In genomic region chr1:72284084-72284397, GRCh38 we compare ENCODE assay signal across 9 cellular contexts. TPM values are rescaled to one million over a fixed set of nuclear protein-coding genes. Genes with fewer than 3 reads are reported as not detected.
DNase-seq lines count a peak whose midpoint lies in the region; ATAC-seq and TF ChIP-seq lines count a peak whose summit lies in the region.
"Had no signal": no experiment of that assay in that cellular context is flagged by ENCODE, and none has a peak within 500 bp of the region (broad histone marks: within the 10 kb centered on the region; RNA-seq: fewer than 3 reads in every experiment).

No MANE protein-coding gene starts in this region.

- peaks cover 18% of the 10 kb centered on the region for H3K4me1 ChIP-seq in suprapubic skin

- TF ChIP-seq CTCF in suprapubic skin (IDR thresholded peaks at IDR 0.05) = no peak

- peaks cover 5 to 16% of the 10 kb centered on the region in 2 donors for H3K27me3 Mint-ChIP-seq in natural killer cell treated with Interleukin-12 subunit alpha and Interleukin-12 subunit beta and Interleukin-15 and Interleukin-18, amount 100 ng/mL, for 72 hours

- H3K27me3 ChIP-seq in suprapubic skin = no peaks in the 10 kb centered on the region

- peak; percentile 14 for DNase-seq in NCI-H2171 (lab: John Stamatoyannopoulos, UW)
- DNase-seq in NCI-H2171 treated with DMSO at 0.1 percent for 48 hours (lab: John Stamatoyannopoulos, UW) = no peak
- peak; percentile 13 for DNase-seq in SW480 (ENCODE audit: low spot score)
- DNase-seq in suprapubic skin (ENCODE audit: low spot score in 2 of 2) = no peak
- DNase-seq in natural killer cell treated with Interleukin-12 subunit alpha and Interleukin-12 subunit beta and Interleukin-15 and Interleukin-18, amount 100 ng/mL, for 72 hours (ENCODE audit: low spot score) = no peak
- no peak for DNase-seq in GOT3 (lab: John Stamatoyannopoulos, UW)

- peak overlapping the region; percentile 84 for H3K4me3 ChIP-seq in iPS-18c (ENCODE audit: insufficient read depth, low read depth, low read length)
- peak overlapping the region; percentile 71 for H3K4me3 ChIP-seq in suprapubic skin

- H3K4me1 Mint-ChIP-seq in natural killer cell treated with Interleukin-12 subunit alpha and Interleukin-12 subunit beta and Interleukin-15 and Interleukin-18, amount 100 ng/mL, for 72 hours (ENCODE audit: low read depth in 2 of 2) = peaks cover 15 to 16% of the 10 kb centered on the region in 2 donors

- H3K9me3 Mint-ChIP-seq in natural killer cell treated with Interleukin-12 subunit alpha and Interleukin-12 subunit beta and Interleukin-15 and Interleukin-18, amount 100 ng/mL, for 72 hours = no peaks in the 10 kb centered on the region
- H3K9me3 Mint-ChIP-seq: stimulated activated effector memory CD8-positive, alpha-beta T cell treated with anti-CD3 and anti-CD28 coated beads, Interleukin-12 subunit alpha, Interleukin-12 subunit beta, amount 100 ng/mL, for 72 hours had no signal

- no peak overlapping the region for H3K4me3 Mint-ChIP-seq in natural killer cell treated with Interleukin-12 subunit alpha and Interleukin-12 subunit beta and Interleukin-15 and Interleukin-18, amount 100 ng/mL, for 72 hours
- H3K4me3 Mint-ChIP-seq: stimulated activated effector memory CD8-positive, alpha-beta T cell treated with anti-CD3 and anti-CD28 coated beads, Interleukin-12 subunit alpha, Interleukin-12 subunit beta, amount 100 ng/mL, for 72 hours had no signal

- no peak for TF ChIP-seq EP300 in suprapubic skin (IDR thresholded peaks at IDR 0.05)

- H3K9me3 ChIP-seq in iPS-18c (ENCODE audit: control insufficient read depth, insufficient read depth, low read length) = no peaks in the 10 kb centered on the region
- no peaks in the 10 kb centered on the region for H3K9me3 ChIP-seq in suprapubic skin

- TF ChIP-seq POLR2A in suprapubic skin (IDR thresholded peaks at IDR 0.05) = no peak

- WGBS in suprapubic skin = 0% methylated on average over 7 of the region's 7 CpGs

- H3K27ac ChIP-seq in suprapubic skin = peak overlapping the region; percentile 90

- ATAC-seq in GM21529 (IDR thresholded peaks at IDR 0.05; ENCODE audit: unreplicated experiment) = no peak
- no peak for ATAC-seq in natural killer cell treated with Interleukin-12 subunit alpha and Interleukin-12 subunit beta and Interleukin-15 and Interleukin-18, amount 100 ng/mL, for 72 hours

- H3K36me3 Mint-ChIP-seq in natural killer cell treated with Interleukin-12 subunit alpha and Interleukin-12 subunit beta and Interleukin-15 and Interleukin-18, amount 100 ng/mL, for 72 hours = no peaks in the 10 kb centered on the region
- H3K36me3 Mint-ChIP-seq: stimulated activated effector memory CD8-positive, alpha-beta T cell treated with anti-CD3 and anti-CD28 coated beads, Interleukin-12 subunit alpha, Interleukin-12 subunit beta, amount 100 ng/mL, for 72 hours had no signal

- H3K27ac Mint-ChIP-seq in natural killer cell treated with Interleukin-12 subunit alpha and Interleukin-12 subunit beta and Interleukin-15 and Interleukin-18, amount 100 ng/mL, for 72 hours = no peak overlapping the region
- H3K27ac Mint-ChIP-seq: stimulated activated effector memory CD8-positive, alpha-beta T cell treated with anti-CD3 and anti-CD28 coated beads, Interleukin-12 subunit alpha, Interleukin-12 subunit beta, amount 100 ng/mL, for 72 hours had no signal

- no peaks in the 10 kb centered on the region for H3K36me3 ChIP-seq in suprapubic skin

RNA-seq across cellular contexts. Expression of gene NEGR1, which starts 1.7 kb away (rescaled TPM):
- total RNA-seq in suprapubic skin = 1 to 10 TPM; 3.0 to 9.9 (median 3.8) TPM
- total RNA-seq in natural killer cell treated with Interleukin-12 subunit alpha and Interleukin-12 subunit beta and Interleukin-15 and Interleukin-18, amount 100 ng/mL, for 72 hours = not detected

Comparison
In these comparisons a context has a peak if more than half of its experiments do, and no peak if none do; other contexts are left out.
1. DNase-seq: peak in NCI-H2171 (single experiment) and SW480 (single experiment); none in NCI-H2171 treated with DMSO at 0.1 percent for 48 hours (single experiment), suprapubic skin (0 of 2), natural killer cell treated with Interleukin-12 subunit alpha and Interleukin-12 subunit beta and Interleukin-15 and Interleukin-18, amount 100 ng/mL, for 72 hours (single experiment) and GOT3 (single experiment).